ENCODE assay signal across 1 cellular context in genomic region chr5:43120720-43121564, GRCh38.
A peak's percentile ranks its signal among the peaks of the same experiment; 100 is the strongest.
TF ChIP-seq lines count a peak whose summit lies in the region.

A gene with protein sequence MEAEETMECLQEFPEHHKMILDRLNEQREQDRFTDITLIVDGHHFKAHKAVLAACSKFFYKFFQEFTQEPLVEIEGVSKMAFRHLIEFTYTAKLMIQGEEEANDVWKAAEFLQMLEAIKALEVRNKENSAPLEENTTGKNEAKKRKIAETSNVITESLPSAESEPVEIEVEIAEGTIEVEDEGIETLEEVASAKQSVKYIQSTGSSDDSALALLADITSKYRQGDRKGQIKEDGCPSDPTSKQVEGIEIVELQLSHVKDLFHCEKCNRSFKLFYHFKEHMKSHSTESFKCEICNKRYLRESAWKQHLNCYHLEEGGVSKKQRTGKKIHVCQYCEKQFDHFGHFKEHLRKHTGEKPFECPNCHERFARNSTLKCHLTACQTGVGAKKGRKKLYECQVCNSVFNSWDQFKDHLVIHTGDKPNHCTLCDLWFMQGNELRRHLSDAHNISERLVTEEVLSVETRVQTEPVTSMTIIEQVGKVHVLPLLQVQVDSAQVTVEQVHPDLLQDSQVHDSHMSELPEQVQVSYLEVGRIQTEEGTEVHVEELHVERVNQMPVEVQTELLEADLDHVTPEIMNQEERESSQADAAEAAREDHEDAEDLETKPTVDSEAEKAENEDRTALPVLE (plus strand): TSS chr5:43120914. CDS start chr5:43122054, 1,140 bp downstream.

TF ChIP-seq in HepG2, 621 proteins besides CTCF, POLR2A, EP300 and RAD21 (continued from another document and continues in another):
- TF ChIP-seq ZNF318 (CRISPR knock-in tag; IDR thresholded peaks at IDR 0.05) (peak; percentile 85), PHF21A (CRISPR knock-in tag; IDR thresholded peaks at IDR 0.05) (peak; percentile 48), IRX3 (CRISPR knock-in tag; IDR thresholded peaks at IDR 0.05; ENCODE audit: borderline replicate concordance, low read depth) (peak; percentile 95), RBM39 (IDR thresholded peaks at IDR 0.05; ENCODE audit: low read depth, low read length, poor library complexity, severe bottlenecking) (peak; percentile 89), FOXA3 (CRISPR knock-in tag; IDR thresholded peaks at IDR 0.05) (peak; percentile 59; the same call in 1 of the 2 replicates), SPEN (CRISPR knock-in tag; IDR thresholded peaks at IDR 0.05; ENCODE audit: low read depth) (peak; percentile 85), HDAC1 (CRISPR knock-in tag; IDR thresholded peaks at IDR 0.05) (peak; percentile 62), ZNF644 (CRISPR knock-in tag; IDR thresholded peaks at IDR 0.05; ENCODE audit: low read depth) (no peak), BRCA1 (CRISPR knock-in tag; IDR thresholded peaks at IDR 0.05) (0 out of 2 replicates have a peak, but pooled peaks have one; percentile 53), CCAR2 (optimal IDR thresholded peaks at IDR 0.05; ENCODE audit: low read depth, low read length) (no peak), RFX1 (IDR thresholded peaks at IDR 0.05) (no peak), RNF219 (CRISPR knock-in tag; IDR thresholded peaks at IDR 0.05) (no peak), TBX2 (CRISPR knock-in tag; IDR thresholded peaks at IDR 0.05; ENCODE audit: borderline replicate concordance) (peak; percentile 55), ZNF563 (CRISPR knock-in tag; IDR thresholded peaks at IDR 0.05) (peak; percentile 99), ZBTB8A (CRISPR knock-in tag; IDR thresholded peaks at IDR 0.05; ENCODE audit: borderline replicate concordance, low read depth) (peak; percentile 91; the same call in 1 of the 2 replicates), ZEB1 (IDR thresholded peaks at IDR 0.05; ENCODE audit: insufficient replicate concordance, low read depth) (peak; percentile 20), THYN1 (CRISPR knock-in tag; IDR thresholded peaks at IDR 0.05; ENCODE audit: borderline replicate concordance, low read depth) (no peak), TCF7 (IDR thresholded peaks at IDR 0.05; ENCODE audit: low read depth) (no peak), ZSCAN5A (CRISPR knock-in tag; IDR thresholded peaks at IDR 0.05; ENCODE audit: borderline replicate concordance) (peak; percentile 86; the same call in 1 of the 2 replicates), HOXA5 (CRISPR knock-in tag; IDR thresholded peaks at IDR 0.05) (0 out of 2 replicates have a peak, but pooled peaks have one; percentile 26), ZNF724P (CRISPR knock-in tag; IDR thresholded peaks at IDR 0.05; ENCODE audit: borderline replicate concordance) (peak; percentile 93), ZFP90 (CRISPR knock-in tag; IDR thresholded peaks at IDR 0.05; ENCODE audit: borderline replicate concordance) (peak; percentile 91), ZMYM4 (CRISPR knock-in tag; IDR thresholded peaks at IDR 0.05) (peak; percentile 68; the same call in 1 of the 2 replicates), ARID3A (IDR thresholded peaks at IDR 0.05; ENCODE audit: low read depth, low read length) (no peak), ZNF672 (CRISPR knock-in tag; IDR thresholded peaks at IDR 0.05) (no peak), ZNF124 (CRISPR knock-in tag; IDR thresholded peaks at IDR 0.05) (peak; percentile 73; the same call in 1 of the 2 replicates), SAFB2 (CRISPR knock-in tag; IDR thresholded peaks at IDR 0.05; ENCODE audit: borderline replicate concordance, low read depth) (peak; percentile 88; the same call in 1 of the 2 replicates), PAWR (CRISPR knock-in tag; IDR thresholded peaks at IDR 0.05; ENCODE audit: borderline replicate concordance) (no peak), SMYD3 (CRISPR knock-in tag; IDR thresholded peaks at IDR 0.05) (peak; percentile 98), ZNF691 (CRISPR knock-in tag; IDR thresholded peaks at IDR 0.05; ENCODE audit: borderline replicate concordance, low read depth) (peak; percentile 86)
- TF ChIP-seq, protein P1, sequence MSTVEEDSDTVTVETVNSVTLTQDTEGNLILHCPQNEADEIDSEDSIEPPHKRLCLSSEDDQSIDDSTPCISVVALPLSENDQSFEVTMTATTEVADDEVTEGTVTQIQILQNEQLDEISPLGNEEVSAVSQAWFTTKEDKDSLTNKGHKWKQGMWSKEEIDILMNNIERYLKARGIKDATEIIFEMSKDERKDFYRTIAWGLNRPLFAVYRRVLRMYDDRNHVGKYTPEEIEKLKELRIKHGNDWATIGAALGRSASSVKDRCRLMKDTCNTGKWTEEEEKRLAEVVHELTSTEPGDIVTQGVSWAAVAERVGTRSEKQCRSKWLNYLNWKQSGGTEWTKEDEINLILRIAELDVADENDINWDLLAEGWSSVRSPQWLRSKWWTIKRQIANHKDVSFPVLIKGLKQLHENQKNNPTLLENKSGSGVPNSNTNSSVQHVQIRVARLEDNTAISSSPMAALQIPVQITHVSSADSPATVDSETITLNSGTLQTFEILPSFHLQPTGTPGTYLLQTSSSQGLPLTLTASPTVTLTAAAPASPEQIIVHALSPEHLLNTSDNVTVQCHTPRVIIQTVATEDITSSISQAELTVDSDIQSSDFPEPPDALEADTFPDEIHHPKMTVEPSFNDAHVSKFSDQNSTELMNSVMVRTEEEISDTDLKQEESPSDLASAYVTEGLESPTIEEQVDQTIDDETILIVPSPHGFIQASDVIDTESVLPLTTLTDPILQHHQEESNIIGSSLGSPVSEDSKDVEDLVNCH (CRISPR knock-in tag; IDR thresholded peaks at IDR 0.05) = 0 out of 2 replicates have a peak, but pooled peaks have one; percentile 50
- TF ChIP-seq, protein P2, sequence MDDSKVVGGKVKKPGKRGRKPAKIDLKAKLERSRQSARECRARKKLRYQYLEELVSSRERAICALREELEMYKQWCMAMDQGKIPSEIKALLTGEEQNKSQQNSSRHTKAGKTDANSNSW (CRISPR knock-in tag; IDR thresholded peaks at IDR 0.05; ENCODE audit: borderline replicate concordance) = 0 out of 2 replicates have a peak, but pooled peaks have one; percentile 71
- TF ChIP-seq, protein P3, sequence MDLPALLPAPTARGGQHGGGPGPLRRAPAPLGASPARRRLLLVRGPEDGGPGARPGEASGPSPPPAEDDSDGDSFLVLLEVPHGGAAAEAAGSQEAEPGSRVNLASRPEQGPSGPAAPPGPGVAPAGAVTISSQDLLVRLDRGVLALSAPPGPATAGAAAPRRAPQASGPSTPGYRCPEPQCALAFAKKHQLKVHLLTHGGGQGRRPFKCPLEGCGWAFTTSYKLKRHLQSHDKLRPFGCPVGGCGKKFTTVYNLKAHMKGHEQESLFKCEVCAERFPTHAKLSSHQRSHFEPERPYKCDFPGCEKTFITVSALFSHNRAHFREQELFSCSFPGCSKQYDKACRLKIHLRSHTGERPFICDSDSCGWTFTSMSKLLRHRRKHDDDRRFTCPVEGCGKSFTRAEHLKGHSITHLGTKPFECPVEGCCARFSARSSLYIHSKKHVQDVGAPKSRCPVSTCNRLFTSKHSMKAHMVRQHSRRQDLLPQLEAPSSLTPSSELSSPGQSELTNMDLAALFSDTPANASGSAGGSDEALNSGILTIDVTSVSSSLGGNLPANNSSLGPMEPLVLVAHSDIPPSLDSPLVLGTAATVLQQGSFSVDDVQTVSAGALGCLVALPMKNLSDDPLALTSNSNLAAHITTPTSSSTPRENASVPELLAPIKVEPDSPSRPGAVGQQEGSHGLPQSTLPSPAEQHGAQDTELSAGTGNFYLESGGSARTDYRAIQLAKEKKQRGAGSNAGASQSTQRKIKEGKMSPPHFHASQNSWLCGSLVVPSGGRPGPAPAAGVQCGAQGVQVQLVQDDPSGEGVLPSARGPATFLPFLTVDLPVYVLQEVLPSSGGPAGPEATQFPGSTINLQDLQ (CRISPR knock-in tag; IDR thresholded peaks at IDR 0.05) = peak; percentile 74; the same call in 1 of the 2 replicates
